ENCODE assay signal across 18 cellular contexts in genomic region chr19:33492951-33493350, GRCh38. TPM values are rescaled to one million over a fixed set of nuclear protein-coding genes. Genes with fewer than 3 reads are reported as not detected.
DNase-seq lines count a peak whose midpoint lies in the region; ATAC-seq and TF ChIP-seq lines count a peak whose summit lies in the region.
"Had no signal": no experiment of that assay in that cellular context is flagged by ENCODE, and none has a peak within 500 bp of the region (broad histone marks: within the 10 kb centered on the region; RNA-seq: fewer than 3 reads in every experiment).

No MANE protein-coding gene starts in this region.

- no peak for ATAC-seq in Right ventricle myocardium superior (ENCODE audit: poor library complexity)
- no peak for ATAC-seq in right cardiac atrium
- ATAC-seq in aorta (ENCODE audit: low FRiP score), result no peak
- ATAC-seq: A549, HCT116 had no signal

- no peak overlapping the region for H3K4me3 Mint-ChIP-seq in endodermal cell
- H3K4me3 Mint-ChIP-seq: CD4-positive, alpha-beta T cell; HFFc6 had no signal

- H3K36me3 ChIP-seq in endodermal cell (ENCODE audit: control insufficient read depth, insufficient read depth, low read length) (no peaks in the 10 kb centered on the region), osteoblast (ENCODE audit: insufficient read depth, low read length) (peaks cover 4% of the 10 kb centered on the region), aorta (ENCODE audit: control insufficient read depth in 1 of 2, insufficient read depth in 2 of 2, low read length in 1 of 2) (peaks cover 0 to 2% of the 10 kb centered on the region in 2 donors), tibial nerve (peaks cover 0 to 79% (median 0%) of the 10 kb centered on the region in 3 donors)

- no peak overlapping the region for H3K4me3 ChIP-seq in right cardiac atrium (ENCODE audit: low read length)
- no peak overlapping the region for H3K4me3 ChIP-seq in endodermal cell (ENCODE audit: low read length)
- H3K4me3 ChIP-seq in osteoblast (ENCODE audit: insufficient read depth, low read length), result no peak overlapping the region
- H3K4me3 ChIP-seq in aorta (ENCODE audit: low read length in 2 of 2), result no peak overlapping the region
- H3K4me3 ChIP-seq in tibial nerve, result no peak overlapping the region
- H3K4me3 ChIP-seq: A549 had no signal

- no peaks in the 10 kb centered on the region for H3K4me1 ChIP-seq in right cardiac atrium (ENCODE audit: control insufficient read depth, insufficient read depth, low read length)
- H3K4me1 ChIP-seq in endodermal cell (ENCODE audit: control insufficient read depth, insufficient read depth, low read length), result no peaks in the 10 kb centered on the region
- no peaks in the 10 kb centered on the region for H3K4me1 ChIP-seq in osteoblast (ENCODE audit: insufficient read depth, low read length)
- H3K4me1 ChIP-seq in aorta (ENCODE audit: control insufficient read depth in 1 of 2, insufficient read depth in 2 of 2, low read length in 2 of 2), result no peaks in the 10 kb centered on the region
- H3K4me1 ChIP-seq in tibial nerve, result no peaks in the 10 kb centered on the region
- H3K4me1 ChIP-seq: A549 had no signal

- H3K27me3 ChIP-seq in right cardiac atrium (ENCODE audit: control insufficient read depth, insufficient read depth) (no peaks in the 10 kb centered on the region), endodermal cell (ENCODE audit: control insufficient read depth, insufficient read depth, low read length, poor library complexity, severe bottlenecking) (no peaks in the 10 kb centered on the region), osteoblast (ENCODE audit: insufficient read depth, low read length) (no peaks in the 10 kb centered on the region), aorta (ENCODE audit: control insufficient read depth in 1 of 2, insufficient read depth in 2 of 2, low read length in 1 of 2) (no peaks in the 10 kb centered on the region), tibial nerve (no peaks in the 10 kb centered on the region)

- WGBS in right cardiac atrium, result 94% methylated on average over 8 of the region's 8 CpGs
- WGBS in endodermal cell (ENCODE audit: insufficient coverage in 1 of 2, insufficient read length in 1 of 2), 2 experiments, result 91 to 96% methylated on average over 4 to 8 of the region's 8 CpGs
- WGBS in aorta, 2 donors, result 90 to 93% methylated on average over 8 of the region's 8 CpGs
- WGBS in tibial nerve, 2 donors, result 86 to 94% methylated on average over 8 of the region's 8 CpGs

- H3K36me3 Mint-ChIP-seq in endodermal cell (ENCODE audit: low read depth), result peaks cover 17% of the 10 kb centered on the region

- no peak overlapping the region for H2AFZ ChIP-seq in osteoblast (ENCODE audit: low read length)

- H3K4me1 Mint-ChIP-seq in endodermal cell, result no peaks in the 10 kb centered on the region

- intact Hi-C loops in Right ventricle myocardium superior (cut with DNase I), result no loop called here
- intact Hi-C loops in right cardiac atrium (cut with DNase I), result no loop called here
- intact Hi-C loops in aorta (cut with DNase I), result no loop called here

- H3K27ac ChIP-seq in right cardiac atrium (ENCODE audit: low read length), result no peak overlapping the region
- H3K27ac ChIP-seq in endodermal cell (ENCODE audit: low read depth, low read length), result no peak overlapping the region
- H3K27ac ChIP-seq in osteoblast (ENCODE audit: low read depth, low read length), result no peak overlapping the region
- H3K27ac ChIP-seq in aorta (ENCODE audit: low read depth in 1 of 2, low read length in 2 of 2), result no peak overlapping the region
- no peak overlapping the region for H3K27ac ChIP-seq in tibial nerve
- H3K27ac ChIP-seq: 22Rv1, A549 had no signal

- no peaks in the 10 kb centered on the region for H3K9me3 Mint-ChIP-seq in endodermal cell
- H3K9me3 Mint-ChIP-seq: CD4-positive, alpha-beta T cell; HFFc6 had no signal

- no peaks in the 10 kb centered on the region for H3K79me2 ChIP-seq in osteoblast (ENCODE audit: insufficient read depth, low read length)

- H3K9me3 ChIP-seq in right cardiac atrium (ENCODE audit: control insufficient read depth, low read length) (no peaks in the 10 kb centered on the region), endodermal cell (ENCODE audit: control insufficient read depth, low read length) (no peaks in the 10 kb centered on the region), osteoblast (ENCODE audit: low read depth, low read length) (no peaks in the 10 kb centered on the region), aorta (ENCODE audit: control insufficient read depth, low read length) (no peaks in the 10 kb centered on the region), tibial nerve (no peaks in the 10 kb centered on the region)
- H3K9me3 ChIP-seq: A549 had no signal

- TF ChIP-seq CTCF in endodermal cell (conservative IDR thresholded peaks at IDR 0.05) (no peak), osteoblast (IDR thresholded peaks at IDR 0.05; ENCODE audit: extremely low read depth, low read depth, low read length) (no peak), tibial nerve (IDR thresholded peaks at IDR 0.05) (no peak)

- TF ChIP-seq POLR2A in tibial nerve (IDR thresholded peaks at IDR 0.05), result no peak

- DNase-seq in Right ventricle myocardium superior (peak; percentile 33), right cardiac atrium (no peak), endodermal cell (no peak), osteoblast (ENCODE audit: insufficient read length, low spot score, missing footprints) (peak; percentile 46), aorta (peak; percentile 3 to 38), tibial nerve (ENCODE audit: low spot score in 2 of 2) (no peak), COR-L47 (lab: John Stamatoyannopoulos, UW) (no peak)
- DNase-seq: AML-193; CD4-positive, alpha-beta T cell; DMS153; DMS79; GDM1; GOT3; H7; HFFc6 had no signal

- H3K27ac Mint-ChIP-seq in endodermal cell, result peak overlapping the region; percentile 46
- H3K27ac Mint-ChIP-seq: CD4-positive, alpha-beta T cell; HFFc6 had no signal

- no peak overlapping the region for H3K4me2 ChIP-seq in osteoblast (ENCODE audit: insufficient read depth, low read length)
- H3K4me2 ChIP-seq: A549 had no signal

- H3K27me3 Mint-ChIP-seq in endodermal cell (ENCODE audit: insufficient read depth), result no peaks in the 10 kb centered on the region
- H3K27me3 Mint-ChIP-seq: CD4-positive, alpha-beta T cell had no signal

- H4K20me1 ChIP-seq in osteoblast (ENCODE audit: insufficient read depth, low read length), result no peaks in the 10 kb centered on the region

- no peak for TF ChIP-seq EP300 in tibial nerve (IDR thresholded peaks at IDR 0.05)

- no peak overlapping the region for H3K9ac ChIP-seq in endodermal cell (ENCODE audit: extremely low read depth, low read length, poor library complexity, severe bottlenecking)

RNA-seq across cellular contexts. Expression of gene PEPD, which starts 28.6 kb away (rescaled TPM):
- total RNA-seq in Right ventricle myocardium superior (29.6 TPM), right cardiac atrium (10 to 100 TPM; 27.7 to 37.5 (median 34.9) TPM), endodermal cell (10 to 100 TPM; 52.2 to 67.9 TPM), osteoblast (82.8 and 87.9 TPM in 2 replicates), aorta (10 to 100 TPM; 54.3 to 56.6 TPM), tibial nerve (100 to 1,000 TPM in 1 of 4 donors, 10 to 100 TPM in 3; 79.8 to 122 (median 94.8) TPM)
- polyA plus RNA-seq in right cardiac atrium (30.1 TPM), aorta (100 to 1,000 TPM in 1 of 2 donors, 10 to 100 TPM in 1; 48.2 to 186 TPM)
- 54.0 TPM for polyA plus RNA-seq in endodermal cell (2013, experiment 1 of 2)
- 42.9 TPM for polyA plus RNA-seq in endodermal cell (2013, experiment 2 of 2)

Comparison
In these comparisons a context has a peak if more than half of its experiments do, and no peak if none do; other contexts are left out.
1. DNase-seq: peak in Right ventricle myocardium superior (single experiment), osteoblast (single experiment) and aorta (2 of 2); none in right cardiac atrium (0 of 3), endodermal cell (single experiment), tibial nerve (0 of 2) and COR-L47 (single experiment).